Comparison of ENCODE assay signal across 25 cellular contexts in the genomic region with DNA sequence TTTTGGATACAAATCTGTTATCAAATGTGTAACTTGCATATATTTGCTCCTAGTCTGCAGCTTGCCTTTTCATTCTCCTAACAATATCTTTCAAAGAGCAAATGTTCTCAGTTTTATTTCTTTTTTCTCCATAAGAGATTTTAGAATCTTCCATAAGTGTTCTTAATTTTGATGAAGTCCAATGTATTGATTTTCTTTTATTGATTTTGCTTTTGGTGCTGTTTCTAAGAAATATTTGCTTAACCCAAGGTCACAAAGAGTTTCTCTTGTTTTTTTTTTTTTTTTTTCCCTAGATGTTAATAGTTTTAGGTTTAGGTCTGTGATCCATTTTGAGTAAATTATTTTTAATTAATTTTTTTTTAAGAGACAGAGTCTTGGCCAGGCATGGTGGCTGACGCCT.
"Had no signal": no experiment of that assay in that cellular context is flagged by ENCODE, and none has a peak within 500 bp of the region (broad histone marks: within the 10 kb centered on the region; RNA-seq: fewer than 3 reads in every experiment).

No MANE protein-coding gene starts in this region.

- H3K27ac ChIP-seq: colonic mucosa, coronary artery, dorsolateral prefrontal cortex, epithelial cell of prostate, esophagus muscularis mucosa, foreskin keratinocyte, gastrocnemius medialis, gastroesophageal sphincter, heart left ventricle, heart right ventricle had no signal

- H3K4me1 ChIP-seq: colonic mucosa, esophagus muscularis mucosa, gastrocnemius medialis, gastroesophageal sphincter had no signal

- FAIRE-seq: colon, endometrium had no signal

- H3K36me3 ChIP-seq: colonic mucosa, esophagus muscularis mucosa, gastrocnemius medialis, gastroesophageal sphincter, heart left ventricle, heart right ventricle had no signal

- H3K27me3 ChIP-seq: colonic mucosa, dorsolateral prefrontal cortex, esophagus muscularis mucosa, foreskin keratinocyte, gastrocnemius medialis, gastroesophageal sphincter, heart left ventricle, heart right ventricle had no signal

- H3K9me3 ChIP-seq: colonic mucosa, esophagus muscularis mucosa, gastrocnemius medialis, gastroesophageal sphincter, heart left ventricle, heart right ventricle had no signal

- H3K4me3 ChIP-seq: colonic mucosa, coronary artery, dorsolateral prefrontal cortex, esophagus muscularis mucosa, gastrocnemius medialis, gastroesophageal sphincter, heart left ventricle, heart right ventricle had no signal

- DNase-seq: colonic mucosa; cortex of kidney; dermis blood vessel endothelial cell; dorsolateral prefrontal cortex; effector CD4-positive, alpha-beta T cell; effector CD8-positive, alpha-beta T cell; effector memory CD4-positive, alpha-beta T cell; effector memory CD8-positive, alpha-beta T cell; endodermal cell; erythroblast; foreskin fibroblast; foreskin keratinocyte; foreskin melanocyte; gastrocnemius medialis; glutamatergic neuron; head of caudate nucleus; heart left ventricle; heart right ventricle had no signal

- ATAC-seq: effector memory CD8-positive, alpha-beta T cell; esophagus mucosa; foreskin keratinocyte; gastrocnemius medialis; gastroesophageal sphincter; heart left ventricle; heart right ventricle had no signal
